3 cellular contexts compared by ENCODE assay signal in genomic region chr10:71633935-71634334, GRCh38.
TF ChIP-seq lines count a peak whose summit lies in the region.

No MANE protein-coding gene starts in this region.

TF ChIP-seq in HepG2, 621 proteins besides CTCF, POLR2A, EP300 and RAD21 (continues in another document):
- TF ChIP-seq SPEN (CRISPR knock-in tag; IDR thresholded peaks at IDR 0.05; ENCODE audit: low read depth) = no peak
- TF ChIP-seq KMT2A (CRISPR knock-in tag; IDR thresholded peaks at IDR 0.05) = no peak
- no peak for TF ChIP-seq FOSL1 (CRISPR knock-in tag; IDR thresholded peaks at IDR 0.05; ENCODE audit: borderline replicate concordance)
- no peak for TF ChIP-seq NPAS2 (CRISPR knock-in tag; IDR thresholded peaks at IDR 0.05; ENCODE audit: borderline replicate concordance)
- TF ChIP-seq AGO1 (IDR thresholded peaks at IDR 0.05; ENCODE audit: low read depth, low read length, poor library complexity, severe bottlenecking) = no peak
- TF ChIP-seq ZNF615 (CRISPR knock-in tag; IDR thresholded peaks at IDR 0.05; ENCODE audit: borderline replicate concordance) = no peak
- no peak for TF ChIP-seq ZNF703 (CRISPR knock-in tag; IDR thresholded peaks at IDR 0.05; ENCODE audit: borderline replicate concordance)
- no peak for TF ChIP-seq ZNF577 (CRISPR knock-in tag; IDR thresholded peaks at IDR 0.05; ENCODE audit: borderline replicate concordance, low read depth)
- no peak for TF ChIP-seq ZNF784 (CRISPR knock-in tag; IDR thresholded peaks at IDR 0.05; ENCODE audit: borderline replicate concordance)
- TF ChIP-seq HOMEZ (CRISPR knock-in tag; IDR thresholded peaks at IDR 0.05; ENCODE audit: low read depth) = no peak
- TF ChIP-seq ZNF160 (CRISPR knock-in tag; IDR thresholded peaks at IDR 0.05) = no peak
- TF ChIP-seq JDP2 (CRISPR knock-in tag; IDR thresholded peaks at IDR 0.05; ENCODE audit: borderline replicate concordance) = no peak
- TF ChIP-seq ZNF432 (CRISPR knock-in tag; IDR thresholded peaks at IDR 0.05; ENCODE audit: borderline replicate concordance) = no peak
- TF ChIP-seq ZFP82 (CRISPR knock-in tag; IDR thresholded peaks at IDR 0.05; ENCODE audit: borderline replicate concordance) = no peak
- no peak for TF ChIP-seq ZNF607 (CRISPR knock-in tag; IDR thresholded peaks at IDR 0.05; ENCODE audit: borderline replicate concordance)
- TF ChIP-seq SCMH1 (CRISPR knock-in tag; IDR thresholded peaks at IDR 0.05; ENCODE audit: borderline replicate concordance) = no peak
- no peak for TF ChIP-seq HBP1 (CRISPR knock-in tag; IDR thresholded peaks at IDR 0.05; ENCODE audit: low read depth)
- TF ChIP-seq PAX8 (CRISPR knock-in tag; IDR thresholded peaks at IDR 0.05; ENCODE audit: borderline replicate concordance) = no peak

TF ChIP-seq in SK-N-SH treated with all-trans-retinoic acid at 6 μM for 48 hours, 23 proteins besides CTCF, POLR2A, EP300 and RAD21:
- TF ChIP-seq CREB5 (CRISPR knock-in tag; IDR thresholded peaks at IDR 0.05; ENCODE audit: low read depth) (no peak), ISL1 (CRISPR knock-in tag; IDR thresholded peaks at IDR 0.05) (no peak), ARNTL (CRISPR knock-in tag; IDR thresholded peaks at IDR 0.05; ENCODE audit: borderline replicate concordance, low read depth) (no peak), PATZ1 (CRISPR knock-in tag; IDR thresholded peaks at IDR 0.05; ENCODE audit: borderline replicate concordance) (no peak), CSDC2 (CRISPR knock-in tag; IDR thresholded peaks at IDR 0.05) (no peak), OSR1 (CRISPR knock-in tag; IDR thresholded peaks at IDR 0.05) (no peak), PPARA (CRISPR knock-in tag; IDR thresholded peaks at IDR 0.05; ENCODE audit: borderline replicate concordance) (no peak), CSRNP3 (CRISPR knock-in tag; IDR thresholded peaks at IDR 0.05) (no peak), ESRRG (CRISPR knock-in tag; IDR thresholded peaks at IDR 0.05) (no peak), ZNF8 (CRISPR knock-in tag; IDR thresholded peaks at IDR 0.05) (no peak), ZNF70 (CRISPR knock-in tag; IDR thresholded peaks at IDR 0.05) (no peak), ZC3H10 (CRISPR knock-in tag; IDR thresholded peaks at IDR 0.05) (no peak), POU6F1 (CRISPR knock-in tag; IDR thresholded peaks at IDR 0.05; ENCODE audit: borderline replicate concordance, low read depth) (no peak)

TF ChIP-seq in H1, 55 proteins besides CTCF, POLR2A, EP300 and RAD21:
- TF ChIP-seq ASH2L (IDR thresholded peaks at IDR 0.05; ENCODE audit: low read length) = no peak
- TF ChIP-seq HDAC6 (IDR thresholded peaks at IDR 0.05; ENCODE audit: low read depth, low read length) = no peak
- no peak for TF ChIP-seq EGR1 (IDR thresholded peaks at IDR 0.05; ENCODE audit: borderline replicate concordance, low read depth, low read length)
- TF ChIP-seq ZNF274 (IDR thresholded peaks at IDR 0.05; ENCODE audit: borderline replicate concordance, extremely low read depth, low read length) = no peak
- TF ChIP-seq SIN3A (conservative IDR thresholded peaks at IDR 0.05 in 1 of 2, IDR thresholded peaks at IDR 0.05 in 1 of 2; ENCODE audit: low read depth in 1 of 2, low read length in 2 of 2) = no peak
- no peak for TF ChIP-seq NANOG (IDR thresholded peaks at IDR 0.05; ENCODE audit: insufficient read depth, low read depth, low read length, poor library complexity, severe bottlenecking)
- no peak for TF ChIP-seq SP1 (IDR thresholded peaks at IDR 0.05; ENCODE audit: low read depth, low read length)
- TF ChIP-seq SP2 (IDR thresholded peaks at IDR 0.05; ENCODE audit: low read length) = no peak
- no peak for TF ChIP-seq RFX5 (IDR thresholded peaks at IDR 0.05; ENCODE audit: borderline replicate concordance, low read depth, low read length)
- TF ChIP-seq SIX5 (IDR thresholded peaks at IDR 0.05; ENCODE audit: low read depth, low read length) = no peak
- TF ChIP-seq SAP30 (IDR thresholded peaks at IDR 0.05; ENCODE audit: insufficient read depth, insufficient replicate concordance, low read length) = no peak
- TF ChIP-seq CEBPB (IDR thresholded peaks at IDR 0.05; ENCODE audit: low read depth, low read length) = no peak
